In genomic region chr20:58625585-58625984, GRCh38 we compare ENCODE assay signal across 17 cellular contexts.
"Had no signal": no experiment of that assay in that cellular context is flagged by ENCODE, and none has a peak within 500 bp of the region (broad histone marks: within the 10 kb centered on the region; RNA-seq: fewer than 3 reads in every experiment).

No MANE protein-coding gene starts in this region.

- H3K4me1 ChIP-seq: prostate gland, right atrium auricular region had no signal

- H3K27me3 Mint-ChIP-seq: activated CD4-positive, alpha-beta T cell treated with anti-CD3 and anti-CD28 coated beads for 36 hours; activated naive CD8-positive, alpha-beta T cell had no signal

- H3K36me3 ChIP-seq: prostate gland, right atrium auricular region, stomach had no signal

- DNase-seq: activated CD4-positive, alpha-beta T cell treated with anti-CD3 and anti-CD28 coated beads for 36 hours; activated CD4-positive, alpha-beta T cell treated with anti-CD3 and anti-CD28 coated beads, Interleukin-2, amount 50 U/mL, for 48 hours; activated T-cell treated with anti-CD3 and anti-CD28 coated beads for 4 hours; endodermal cell; head of caudate nucleus; midbrain; stimulated activated CD4-positive, alpha-beta T cell treated with anti-CD3 and anti-CD28 coated beads, Interleukin-2, amount 100 ng/mL, for 48 hours; stomach had no signal

- H3K9me3 Mint-ChIP-seq: type B pancreatic cell had no signal

- H3K4me1 Mint-ChIP-seq: activated CD4-positive, alpha-beta T cell treated with anti-CD3 and anti-CD28 coated beads for 36 hours; endodermal cell had no signal

- H3K27ac Mint-ChIP-seq: activated CD4-positive, alpha-beta T cell treated with anti-CD3 and anti-CD28 coated beads for 36 hours; activated naive CD8-positive, alpha-beta T cell; endodermal cell; type B pancreatic cell; WTC11 had no signal

- H3K4me3 Mint-ChIP-seq: activated CD4-positive, alpha-beta T cell treated with anti-CD3 and anti-CD28 coated beads for 36 hours; activated naive CD8-positive, alpha-beta T cell; endodermal cell; type B pancreatic cell; WTC11 had no signal

- ATAC-seq: activated CD4-positive, alpha-beta T cell treated with anti-CD3 and anti-CD28 coated beads for 36 hours; left lobe of liver; WTC11 had no signal

- H3K27me3 ChIP-seq: right atrium auricular region had no signal

- H3K4me3 ChIP-seq: prostate gland, right atrium auricular region, stomach had no signal

- H3K9me3 ChIP-seq: prostate gland, right atrium auricular region, stomach had no signal

- FAIRE-seq: frontal cortex, keratinocyte had no signal

- H3K36me3 Mint-ChIP-seq: activated naive CD8-positive, alpha-beta T cell; type B pancreatic cell; WTC11 had no signal

- H3K27ac ChIP-seq: epithelial cell of prostate, prostate gland, right atrium auricular region, stomach had no signal
